ENCODE assay signal across 16 cellular contexts in genomic region chr6:127851197-127851596, GRCh38. TPM values are rescaled to one million over a fixed set of nuclear protein-coding genes. Genes with fewer than 3 reads are reported as not detected.
"Had no signal": no experiment of that assay in that cellular context is flagged by ENCODE, and none has a peak within 500 bp of the region (broad histone marks: within the 10 kb centered on the region; RNA-seq: fewer than 3 reads in every experiment).

No MANE protein-coding gene starts in this region.

- FAIRE-seq: bronchial epithelial cell, colon, endothelial cell of umbilical vein had no signal

- DNase-seq: activated CD4-positive, alpha-beta T cell treated with anti-CD3 and anti-CD28 coated beads for 4 hours; activated naive CD4-positive, alpha-beta T cell treated with Interleukin-2 at 50 U/mL for 16 hours; amniotic stem cell; effector CD4-positive, alpha-beta T cell; hippocampal formation; posterior cingulate gyrus had no signal

- H3K27ac ChIP-seq: skin epidermis, tibial nerve, vagina had no signal

- H3K9me3 ChIP-seq: tibial nerve, vagina had no signal

- H3K4me1 ChIP-seq: tibial nerve, vagina had no signal

- H3K27me3 ChIP-seq: tibial nerve, vagina had no signal

- ATAC-seq: stimulated activated effector memory CD8-positive, alpha-beta T cell treated with anti-CD3 and anti-CD28 coated beads, Interleukin-12 subunit alpha, Interleukin-12 subunit beta, amount 100 ng/mL, for 72 hours had no signal

- H3K4me3 ChIP-seq: skin epidermis, tibial nerve, vagina had no signal

- H3K36me3 ChIP-seq: tibial nerve, vagina had no signal

RNA-seq across cellular contexts. Expression of gene THEMIS, which starts 49.7 kb away (rescaled TPM):
- total RNA-seq: bronchial epithelial cell, endothelial cell of umbilical vein, glomerular endothelial cell, mesothelial cell of epicardium, myocyte had no signal
- polyA plus RNA-seq: endothelial cell of umbilical vein had no signal
